26 cellular contexts compared by ENCODE assay signal in the genomic region with DNA sequence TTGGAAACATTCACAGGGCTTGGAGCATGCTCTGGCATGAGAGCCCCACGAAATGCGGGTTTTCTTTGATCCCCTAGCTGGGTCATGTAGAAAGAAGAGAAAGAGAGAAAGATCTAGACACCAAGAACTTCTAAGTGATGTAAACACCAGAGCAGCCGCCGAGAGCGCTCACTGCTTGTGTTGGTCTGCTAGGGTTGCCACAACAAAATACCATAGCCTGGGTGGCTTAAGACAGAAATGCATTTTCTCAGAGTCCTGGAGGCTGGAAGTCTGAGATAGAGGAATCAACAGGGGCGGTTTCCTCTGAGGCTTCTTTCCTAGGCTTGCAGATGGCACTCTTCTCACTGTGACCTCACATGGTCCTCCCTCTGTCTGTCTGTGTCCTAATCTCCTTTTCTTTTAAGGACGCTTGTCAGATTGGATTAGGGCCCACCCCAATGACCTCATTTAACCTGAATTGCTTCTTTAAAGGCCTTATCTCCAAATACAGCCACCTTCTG.
A peak's percentile ranks its signal among the peaks of the same experiment; 100 is the strongest.
DNase-seq lines count a peak whose midpoint lies in the region; ATAC-seq and TF ChIP-seq lines count a peak whose summit lies in the region.
"Had no signal": no experiment of that assay in that cellular context is flagged by ENCODE, and none has a peak within 500 bp of the region (broad histone marks: within the 10 kb centered on the region; RNA-seq: fewer than 3 reads in every experiment).

No MANE protein-coding gene starts in this region.

- POLR2A ChIA-PET in HEK293T (lab: Yijun Ruan, JAX), result no interaction called here

- ATAC-seq in lung (ENCODE audit: insufficient read depth, low FRiP score), result no peak
- ATAC-seq: left lung; stimulated activated naive CD8-positive, alpha-beta T cell treated with anti-CD3 and anti-CD28 coated beads, Interleukin-15, Interleukin-2, amounts not matched to agents 100 U/mL and 50 U/mL, for 24 hours had no signal

- TF ChIP-seq CTCF in WERI-Rb-1 (IDR thresholded peaks at IDR 0.05; ENCODE audit: low read depth, low read length) (no peak), lung (IDR thresholded peaks at IDR 0.05; ENCODE audit: control extremely low read depth, extremely low read depth) (no peak)

- no peaks in the 10 kb centered on the region for H3K36me3 ChIP-seq in WERI-Rb-1
- H3K36me3 ChIP-seq in lung (ENCODE audit: control insufficient read depth in 2 of 2, insufficient read depth in 2 of 2, low read length in 2 of 2), result no peaks in the 10 kb centered on the region
- no peaks in the 10 kb centered on the region for H3K36me3 ChIP-seq in effector memory CD4-positive, alpha-beta T cell (ENCODE audit: control insufficient read depth, insufficient read depth, low read length)
- H3K36me3 ChIP-seq: esophagus squamous epithelium, left lung had no signal

- 70 to 84% methylated on average over 7 of the region's 7 CpGs for WGBS in lung, 2 donors

- H3K4me3 ChIP-seq in WERI-Rb-1 (ENCODE audit: low read depth, low read length), result peak overlapping the region; percentile 54
- no peak overlapping the region for H3K4me3 ChIP-seq in lung
- H3K4me3 ChIP-seq in effector memory CD4-positive, alpha-beta T cell (ENCODE audit: insufficient read depth, low read depth, low read length, poor library complexity, severe bottlenecking), result no peak overlapping the region
- H3K4me3 ChIP-seq: esophagus squamous epithelium, left lung, skin epidermis had no signal

- H3K9me3 ChIP-seq in WERI-Rb-1 (ENCODE audit: severe bottlenecking), result no peaks in the 10 kb centered on the region
- H3K9me3 ChIP-seq in lung (ENCODE audit: control insufficient read depth in 2 of 2, insufficient read depth in 1 of 2, low read length in 1 of 2), result peaks cover 0 to 7% of the 10 kb centered on the region in 2 donors
- H3K9me3 ChIP-seq in effector memory CD4-positive, alpha-beta T cell (ENCODE audit: control insufficient read depth, low read length), result no peaks in the 10 kb centered on the region
- H3K9me3 ChIP-seq: left lung had no signal

- DNase-seq in CMK (ENCODE audit: low read depth) (peak; percentile 54), MV-4-11 (lab: John Stamatoyannopoulos, UW) (peak; percentile 22), WERI-Rb-1 (peak; percentile 83), lung (ENCODE audit: low spot score) (peak; percentile 22), DMS53 (lab: John Stamatoyannopoulos, UW) (no peak), GM19238 (ENCODE audit: insufficient read length, low spot score) (no peak), HEK293T (ENCODE audit: extremely low spot score) (no peak)
- no peak for DNase-seq in effector memory CD4-positive, alpha-beta T cell
- DNase-seq: activated CD4-positive, alpha-beta T cell treated with anti-CD3 and anti-CD28 coated beads, Interleukin-2, amount 50 U/mL, for 48 hours; activated CD4-positive, CD25-positive, alpha-beta regulatory T cell; activated effector memory CD4-positive, alpha-beta T cell treated with Interleukin-2 at 50 U/mL for 16 hours; aorta; CD4-positive, alpha-beta memory T cell; DMS153; esophagus squamous epithelium; hypothalamus; MM.1S; naive B cell; NCI-H1436 treated with DMSO at 0.1 percent for 48 hours; NCI-H510A; NK-92 treated with Interleukin-12 subunit alpha and Interleukin-12 subunit beta, amount 100 ng/mL, for 24 hours; nucleus accumbens; Right ventricle myocardium superior; stimulated activated naive CD8-positive, alpha-beta T cell treated with anti-CD3 and anti-CD28 coated beads, Interleukin-15, Interleukin-2, amounts not matched to agents 100 U/mL and 50 U/mL, for 24 hours had no signal

- H3K27me3 ChIP-seq in WERI-Rb-1 (ENCODE audit: insufficient read depth, low read depth, severe bottlenecking), result no peaks in the 10 kb centered on the region
- H3K27me3 ChIP-seq in lung (ENCODE audit: control insufficient read depth, insufficient read depth), result no peaks in the 10 kb centered on the region
- H3K27me3 ChIP-seq in effector memory CD4-positive, alpha-beta T cell (replicated peaks; ENCODE audit: control insufficient read depth, insufficient read depth, low read length, poor library complexity, severe bottlenecking), result no peaks in the 10 kb centered on the region

- H3K4me1 ChIP-seq in lung (ENCODE audit: control insufficient read depth in 2 of 2, insufficient read depth in 2 of 2, low read length in 2 of 2), result no peaks in the 10 kb centered on the region
- no peaks in the 10 kb centered on the region for H3K4me1 ChIP-seq in effector memory CD4-positive, alpha-beta T cell (ENCODE audit: control insufficient read depth, insufficient read depth, low read length, poor library complexity, severe bottlenecking)
- H3K4me1 ChIP-seq: left lung had no signal

- CTCF ChIA-PET in HEK293T (lab: Yijun Ruan, JAX), result no interaction called here

- peak overlapping the region; percentile 92 for H3K27ac ChIP-seq in WERI-Rb-1
- H3K27ac ChIP-seq in lung (ENCODE audit: low read depth in 1 of 2, low read length in 1 of 2), result no peak overlapping the region
- H3K27ac ChIP-seq in effector memory CD4-positive, alpha-beta T cell (ENCODE audit: insufficient read depth, low read length, poor library complexity, severe bottlenecking), result no peak overlapping the region
- H3K27ac ChIP-seq: esophagus squamous epithelium, left lung had no signal

TF ChIP-seq in HEK293T, 16 proteins besides CTCF, POLR2A, EP300 and RAD21:
- no peak for TF ChIP-seq LEF1 (IDR thresholded peaks at IDR 0.05; ENCODE audit: borderline replicate concordance)
- no peak for TF ChIP-seq NFRKB (IDR thresholded peaks at IDR 0.05)
- TF ChIP-seq L3MBTL2 (conservative IDR thresholded peaks at IDR 0.05), result no peak

Comparison
In these comparisons a context has a peak if more than half of its experiments do, and no peak if none do; other contexts are left out.
1. DNase-seq: peak in CMK (single experiment), MV-4-11 (single experiment), WERI-Rb-1 (single experiment) and lung (single experiment); none in DMS53 (single experiment), GM19238 (single experiment), effector memory CD4-positive, alpha-beta T cell (0 of 3) and HEK293T (single experiment).